31 cellular contexts compared by ENCODE assay signal in genomic region chr10:117480097-117480496, GRCh38.
"Had no signal": no experiment of that assay in that cellular context is flagged by ENCODE, and none has a peak within 500 bp of the region (broad histone marks: within the 10 kb centered on the region; RNA-seq: fewer than 3 reads in every experiment).

No MANE protein-coding gene starts in this region.

- H3K36me3 Mint-ChIP-seq: activated CD4-positive, alpha-beta memory T cell treated with anti-CD3 and anti-CD28 coated beads for 36 hours; activated naive CD4-positive, alpha-beta T cell treated with anti-CD3 and anti-CD28 coated beads, Interleukin-2, amount 10 ng/mL, durations not matched to agents 7 days and 5 days; activated naive CD8-positive, alpha-beta T cell treated with anti-CD3 and anti-CD28 coated beads for 36 hours had no signal

- H3K27me3 ChIP-seq: brain microvascular endothelial cell had no signal

- H3K36me3 ChIP-seq: brain microvascular endothelial cell, cardiac muscle cell had no signal

- H3K4me3 ChIP-seq: cardiac muscle cell had no signal

- H3K4me3 Mint-ChIP-seq: activated B cell treated with CpG ODN at 0.5 μM for 24 hours; activated CD4-positive, alpha-beta memory T cell treated with anti-CD3 and anti-CD28 coated beads for 36 hours; activated naive CD4-positive, alpha-beta T cell treated with anti-CD3 and anti-CD28 coated beads, Interleukin-2, amount 10 ng/mL, durations not matched to agents 7 days and 5 days; activated naive CD8-positive, alpha-beta T cell treated with anti-CD3 and anti-CD28 coated beads for 36 hours; activated T-cell treated with anti-CD3 and anti-CD28 coated beads, Interleukin-2, amount 50 U/mL, for 4 hours; activated T-helper 1 cell treated with anti-CD3 and anti-CD28 coated beads, Interleukin-12 subunit alpha, Interleukin-12 subunit beta, Interleukin-2, Interleukin-4 antibody, amounts not matched to agents 30 ng/mL and 10 ng/mL and 1 ng/mL, durations not matched to agents 14 hours and 24 hours and 36 hours; central memory CD8-positive, alpha-beta T cell had no signal

- DNase-seq: activated B cell treated with CpG ODN at 0.5 μM for 24 hours; activated CD4-positive, alpha-beta memory T cell treated with anti-CD3 and anti-CD28 coated beads for 36 hours; activated CD4-positive, alpha-beta T cell treated with anti-CD3 and anti-CD28 coated beads for 4 hours; activated CD4-positive, alpha-beta T cell treated with anti-CD3 and anti-CD28 coated beads, Interleukin-2, amount 50 U/mL, for 1 hour; activated CD4-positive, CD25-positive, alpha-beta regulatory T cell treated with anti-CD3 and anti-CD28 coated beads, Interleukin-2, amount 50 U/mL, for 72 hours; activated CD8-positive, alpha-beta memory T cell treated with anti-CD3 and anti-CD28 coated beads, Interleukin-2, amount 50 U/mL, for 4 hours; activated gamma-delta T cell treated with Interleukin-2 at 50 U/mL for 16 hours; activated naive CD4-positive, alpha-beta T cell treated with anti-CD3 and anti-CD28 coated beads, Interleukin-2, amount 10 ng/mL, durations not matched to agents 7 days and 5 days; activated naive CD8-positive, alpha-beta T cell treated with anti-CD3 and anti-CD28 coated beads for 36 hours; activated T-cell treated with anti-CD3 and anti-CD28 coated beads for 4 hours; activated T-cell treated with anti-CD3 and anti-CD28 coated beads, Interleukin-2, amount 50 U/mL, for 4 hours; amniotic stem cell; aorta; brain microvascular endothelial cell; Karpas-422; NCI-H1092; NCI-H1436 treated with DMSO at 0.1 percent for 48 hours; NCI-H1694 treated with DMSO at 0.1 percent for 48 hours; NCI-H2029; NCI-H345; NCI-H524 treated with DMSO at 0.1 percent for 48 hours; OCI-M1; Right ventricle myocardium superior; SW 1271; T-helper 1 cell; T-helper 2 cell; T-helper 9 cell had no signal

- H3K27ac ChIP-seq: brain microvascular endothelial cell, cardiac muscle cell, VCaP had no signal

- H3K4me1 Mint-ChIP-seq: activated naive CD4-positive, alpha-beta T cell treated with anti-CD3 and anti-CD28 coated beads, Interleukin-2, amount 10 ng/mL, durations not matched to agents 7 days and 5 days; central memory CD8-positive, alpha-beta T cell had no signal

- H3K9me3 Mint-ChIP-seq: activated CD4-positive, alpha-beta memory T cell treated with anti-CD3 and anti-CD28 coated beads for 36 hours; activated naive CD4-positive, alpha-beta T cell treated with anti-CD3 and anti-CD28 coated beads, Interleukin-2, amount 10 ng/mL, durations not matched to agents 7 days and 5 days; activated naive CD8-positive, alpha-beta T cell treated with anti-CD3 and anti-CD28 coated beads for 36 hours; activated T-cell treated with anti-CD3 and anti-CD28 coated beads, Interleukin-2, amount 50 U/mL, for 4 hours; activated T-helper 1 cell treated with anti-CD3 and anti-CD28 coated beads, Interleukin-12 subunit alpha, Interleukin-12 subunit beta, Interleukin-2, Interleukin-4 antibody, amounts not matched to agents 30 ng/mL and 10 ng/mL and 1 ng/mL, durations not matched to agents 14 hours and 24 hours and 36 hours; central memory CD8-positive, alpha-beta T cell had no signal

- H3K27ac Mint-ChIP-seq: activated B cell treated with CpG ODN at 0.5 μM for 24 hours; activated CD4-positive, alpha-beta memory T cell treated with anti-CD3 and anti-CD28 coated beads for 36 hours; activated naive CD4-positive, alpha-beta T cell treated with anti-CD3 and anti-CD28 coated beads, Interleukin-2, amount 10 ng/mL, durations not matched to agents 7 days and 5 days; activated naive CD8-positive, alpha-beta T cell treated with anti-CD3 and anti-CD28 coated beads for 36 hours; activated T-helper 1 cell treated with anti-CD3 and anti-CD28 coated beads, Interleukin-12 subunit alpha, Interleukin-12 subunit beta, Interleukin-2, Interleukin-4 antibody, amounts not matched to agents 30 ng/mL and 10 ng/mL and 1 ng/mL, durations not matched to agents 14 hours and 24 hours and 36 hours had no signal

- ATAC-seq: activated T-cell treated with anti-CD3 and anti-CD28 coated beads, Interleukin-2, amount 50 U/mL, for 4 hours had no signal
